In the genomic region with DNA sequence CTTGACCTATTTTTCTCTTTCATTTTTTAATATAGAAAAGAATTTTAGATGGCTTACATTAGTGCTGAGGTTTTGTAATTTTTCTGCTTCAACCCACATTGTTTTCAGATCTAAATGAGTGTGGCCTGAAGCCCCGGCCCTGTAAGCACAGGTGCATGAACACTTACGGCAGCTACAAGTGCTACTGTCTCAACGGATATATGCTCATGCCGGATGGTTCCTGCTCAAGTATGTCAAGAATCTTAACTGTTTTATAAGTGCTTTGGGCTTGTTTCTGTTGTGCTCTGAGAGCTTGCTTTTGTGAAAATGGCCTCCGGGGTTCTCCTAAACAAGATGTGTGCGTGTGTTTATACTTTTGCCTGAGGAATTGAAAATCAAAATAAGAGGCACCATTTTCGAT, we compare ENCODE assay signal across 20 cellular contexts. TPM values are rescaled to one million over a fixed set of nuclear protein-coding genes. Genes with fewer than 3 reads are reported as not detected.
"Had no signal": no experiment of that assay in that cellular context is flagged by ENCODE, and none has a peak within 500 bp of the region (broad histone marks: within the 10 kb centered on the region; RNA-seq: fewer than 3 reads in every experiment).

No MANE protein-coding gene starts in this region.

- H3K36me3 ChIP-seq: brain microvascular endothelial cell, colonic mucosa, right lobe of liver had no signal

- H3K27ac ChIP-seq: brain microvascular endothelial cell, colonic mucosa, pancreas, right lobe of liver, testis had no signal

- H3K9me3 Mint-ChIP-seq: activated T-cell treated with anti-CD3 and anti-CD28 coated beads, Interleukin-2, amount 50 U/mL, for 72 hours; central memory CD8-positive, alpha-beta T cell; stimulated activated effector memory CD8-positive, alpha-beta T cell treated with anti-CD3 and anti-CD28 coated beads, Interleukin-12 subunit alpha, Interleukin-12 subunit beta, amount 100 ng/mL, for 72 hours; T-helper 1 cell treated with Interleukin-12 subunit alpha and Interleukin-12 subunit beta and Interleukin-4 antibody, amounts not matched to agents 30 μg/mL and 1 μg/mL, for 36 hours had no signal

- H3K27me3 Mint-ChIP-seq: central memory CD8-positive, alpha-beta T cell had no signal

- H3K27ac Mint-ChIP-seq: activated T-cell treated with anti-CD3 and anti-CD28 coated beads, Interleukin-2, amount 50 U/mL, for 72 hours; naive thymus-derived CD4-positive, alpha-beta T cell; stimulated activated effector memory CD8-positive, alpha-beta T cell treated with anti-CD3 and anti-CD28 coated beads, Interleukin-12 subunit alpha, Interleukin-12 subunit beta, amount 100 ng/mL, for 72 hours; T-helper 1 cell treated with Interleukin-12 subunit alpha and Interleukin-12 subunit beta and Interleukin-4 antibody, amounts not matched to agents 30 μg/mL and 1 μg/mL, for 36 hours had no signal

- H3K4me3 Mint-ChIP-seq: activated T-cell treated with anti-CD3 and anti-CD28 coated beads, Interleukin-2, amount 50 U/mL, for 72 hours; central memory CD8-positive, alpha-beta T cell; naive thymus-derived CD4-positive, alpha-beta T cell; stimulated activated effector memory CD8-positive, alpha-beta T cell treated with anti-CD3 and anti-CD28 coated beads, Interleukin-12 subunit alpha, Interleukin-12 subunit beta, amount 100 ng/mL, for 72 hours; T-helper 1 cell treated with Interleukin-12 subunit alpha and Interleukin-12 subunit beta and Interleukin-4 antibody, amounts not matched to agents 30 μg/mL and 1 μg/mL, for 36 hours had no signal

- H3K9me3 ChIP-seq: colonic mucosa, mucosa of descending colon, pancreas, right lobe of liver, testis had no signal

- H3K4me1 ChIP-seq: colonic mucosa, pancreas, right lobe of liver, testis had no signal

- H3K4me1 Mint-ChIP-seq: central memory CD8-positive, alpha-beta T cell; naive thymus-derived CD4-positive, alpha-beta T cell; stimulated activated effector memory CD8-positive, alpha-beta T cell treated with anti-CD3 and anti-CD28 coated beads, Interleukin-12 subunit alpha, Interleukin-12 subunit beta, amount 100 ng/mL, for 72 hours had no signal

- ATAC-seq: activated T-cell treated with anti-CD3 and anti-CD28 coated beads, Interleukin-2, amount 50 U/mL, for 72 hours; left colon; mucosa of descending colon; naive thymus-derived CD4-positive, alpha-beta T cell; pancreas; right lobe of liver; stimulated activated effector memory CD8-positive, alpha-beta T cell treated with anti-CD3 and anti-CD28 coated beads, Interleukin-12 subunit alpha, Interleukin-12 subunit beta, amount 100 ng/mL, for 72 hours had no signal

- H3K4me3 ChIP-seq: colonic mucosa, mucosa of descending colon, pancreas, right lobe of liver, smooth muscle cell, testis had no signal

- H3K4me2 ChIP-seq: smooth muscle cell had no signal

- DNase-seq: activated CD4-positive, CD25-positive, alpha-beta regulatory T cell treated with anti-CD3 and anti-CD28 coated beads, Interleukin-2, amount 50 U/mL, for 72 hours; activated CD8-positive, alpha-beta memory T cell treated with anti-CD3 and anti-CD28 coated beads for 24 hours; activated effector memory CD4-positive, alpha-beta T cell treated with anti-CD3 and anti-CD28 coated beads, Interleukin-2, amount 50 U/mL, for 16 hours; activated naive CD4-positive, alpha-beta T cell treated with anti-CD3 and anti-CD28 coated beads, Interleukin-2, amount 50 U/mL, for 16 hours; activated T-cell treated with anti-CD3 and anti-CD28 coated beads, Interleukin-2, amount 50 U/mL, for 72 hours; aorta; brain microvascular endothelial cell; colonic mucosa; erythroblast; left colon; mucosa of descending colon; naive thymus-derived CD4-positive, alpha-beta T cell; pancreas; right lobe of liver; stimulated activated CD4-positive, alpha-beta T cell treated with anti-CD3 and anti-CD28 coated beads, Interleukin-4, amount 100 ng/mL, for 24 hours; testis had no signal

- H3K27me3 ChIP-seq: brain microvascular endothelial cell, colonic mucosa, pancreas, right lobe of liver, testis had no signal

- H3K36me3 Mint-ChIP-seq: naive thymus-derived CD4-positive, alpha-beta T cell; stimulated activated effector memory CD8-positive, alpha-beta T cell treated with anti-CD3 and anti-CD28 coated beads, Interleukin-12 subunit alpha, Interleukin-12 subunit beta, amount 100 ng/mL, for 72 hours had no signal

RNA-seq across cellular contexts. Expression of a gene that starts 41.6 kb away (rescaled TPM):
- total RNA-seq: naive thymus-derived CD4-positive, alpha-beta T cell had no signal
- polyA plus RNA-seq: naive thymus-derived CD4-positive, alpha-beta T cell had no signal
